ENCODE assay signal across 1 cellular context in the genomic region with DNA sequence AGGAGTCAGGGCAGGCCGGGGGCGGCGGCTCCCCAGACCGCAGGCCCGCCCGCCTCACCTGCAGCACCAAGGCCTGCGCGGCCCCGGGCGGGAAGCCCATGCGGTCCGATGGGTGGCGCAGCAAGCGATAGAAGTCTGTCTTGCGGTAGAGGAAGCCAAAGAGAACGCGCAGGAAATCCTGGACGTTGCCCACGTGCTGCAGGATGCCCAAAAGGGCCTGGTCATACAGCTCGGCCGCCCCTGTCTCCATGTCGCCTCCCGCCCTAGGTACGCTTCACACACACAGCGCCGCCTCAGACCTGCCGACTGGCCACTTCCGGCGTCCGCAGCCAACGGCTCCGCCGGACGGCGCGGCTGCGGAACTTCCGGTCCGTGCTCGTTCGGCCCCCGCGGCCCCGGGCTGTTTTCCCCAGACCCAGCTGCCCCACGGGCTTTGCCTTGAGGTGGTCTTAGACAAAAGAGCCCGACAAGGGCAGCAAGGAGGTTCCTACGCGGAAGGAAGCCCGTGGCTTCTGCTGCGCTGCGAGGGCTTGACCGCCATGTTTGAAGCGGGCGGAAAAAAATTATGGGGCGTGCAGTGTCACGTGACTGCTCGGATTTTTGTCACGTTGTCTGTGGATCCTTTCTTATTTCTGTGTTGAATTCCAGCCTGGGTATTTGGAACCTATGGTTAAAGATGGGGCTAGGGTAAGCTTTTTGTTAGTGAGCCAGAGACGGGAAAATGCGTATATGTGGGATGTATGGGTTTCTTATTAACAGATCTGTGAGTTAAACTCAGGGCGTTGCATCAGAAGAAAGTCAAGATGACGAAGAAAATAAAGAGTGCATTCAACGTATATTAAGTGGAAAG.
TF ChIP-seq lines count a peak whose summit lies in the region.

A gene (minus strand): TSS at position 308 of the 850 bp plus-strand sequence. CDS start 58 bp downstream, at position 250.

TF ChIP-seq in HEK293, 187 proteins besides CTCF, POLR2A, EP300 and RAD21 (continued from another document and continues in another):
- TF ChIP-seq, protein P1, sequence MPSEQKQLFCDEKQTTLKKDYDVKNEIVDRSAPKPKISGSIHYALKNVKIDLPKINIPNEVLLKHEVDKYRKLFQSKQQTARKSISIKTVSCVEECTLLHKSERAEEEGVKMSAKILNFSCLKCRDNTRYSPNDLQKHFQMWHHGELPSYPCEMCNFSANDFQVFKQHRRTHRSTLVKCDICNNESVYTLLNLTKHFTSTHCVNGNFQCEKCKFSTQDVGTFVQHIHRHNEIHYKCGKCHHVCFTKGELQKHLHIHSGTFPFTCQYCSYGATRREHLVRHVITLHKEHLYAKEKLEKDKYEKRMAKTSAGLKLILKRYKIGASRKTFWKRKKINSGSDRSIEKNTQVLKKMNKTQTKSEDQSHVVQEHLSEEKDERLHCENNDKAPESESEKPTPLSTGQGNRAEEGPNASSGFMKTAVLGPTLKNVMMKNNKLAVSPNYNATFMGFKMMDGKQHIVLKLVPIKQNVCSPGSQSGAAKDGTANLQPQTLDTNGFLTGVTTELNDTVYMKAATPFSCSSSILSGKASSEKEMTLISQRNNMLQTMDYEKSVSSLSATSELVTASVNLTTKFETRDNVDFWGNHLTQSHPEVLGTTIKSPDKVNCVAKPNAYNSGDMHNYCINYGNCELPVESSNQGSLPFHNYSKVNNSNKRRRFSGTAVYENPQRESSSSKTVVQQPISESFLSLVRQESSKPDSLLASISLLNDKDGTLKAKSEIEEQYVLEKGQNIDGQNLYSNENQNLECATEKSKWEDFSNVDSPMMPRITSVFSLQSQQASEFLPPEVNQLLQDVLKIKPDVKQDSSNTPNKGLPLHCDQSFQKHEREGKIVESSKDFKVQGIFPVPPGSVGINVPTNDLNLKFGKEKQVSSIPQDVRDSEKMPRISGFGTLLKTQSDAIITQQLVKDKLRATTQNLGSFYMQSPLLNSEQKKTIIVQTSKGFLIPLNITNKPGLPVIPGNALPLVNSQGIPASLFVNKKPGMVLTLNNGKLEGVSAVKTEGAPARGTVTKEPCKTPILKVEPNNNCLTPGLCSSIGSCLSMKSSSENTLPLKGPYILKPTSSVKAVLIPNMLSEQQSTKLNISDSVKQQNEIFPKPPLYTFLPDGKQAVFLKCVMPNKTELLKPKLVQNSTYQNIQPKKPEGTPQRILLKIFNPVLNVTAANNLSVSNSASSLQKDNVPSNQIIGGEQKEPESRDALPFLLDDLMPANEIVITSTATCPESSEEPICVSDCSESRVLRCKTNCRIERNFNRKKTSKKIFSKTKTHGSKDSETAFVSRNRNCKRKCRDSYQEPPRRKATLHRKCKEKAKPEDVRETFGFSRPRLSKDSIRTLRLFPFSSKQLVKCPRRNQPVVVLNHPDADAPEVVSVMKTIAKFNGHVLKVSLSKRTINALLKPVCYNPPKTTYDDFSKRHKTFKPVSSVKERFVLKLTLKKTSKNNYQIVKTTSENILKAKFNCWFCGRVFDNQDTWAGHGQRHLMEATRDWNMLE (tag by site-specific recombination; conservative IDR thresholded peaks at IDR 0.05; ENCODE audit: low read depth), result peak; percentile 95
- TF ChIP-seq ZSCAN30 (tag by site-specific recombination; IDR thresholded peaks at IDR 0.05) (peak; percentile 88), ZNF335 (tag by site-specific recombination; conservative IDR thresholded peaks at IDR 0.05) (peak; percentile 93), ZNF366 (tag by site-specific recombination; conservative IDR thresholded peaks at IDR 0.05) (peak; percentile 56), ZNF621 (tag by site-specific recombination; IDR thresholded peaks at IDR 0.05) (no peak), ZNF623 (tag by site-specific recombination; IDR thresholded peaks at IDR 0.05) (0 out of 2 replicates have a peak, but pooled peaks have one; percentile 5), ZNF174 (tag by site-specific recombination; IDR thresholded peaks at IDR 0.05) (no peak), ZNF214 (tag by site-specific recombination; IDR thresholded peaks at IDR 0.05; ENCODE audit: borderline replicate concordance) (no peak), ZNF830 (tag by site-specific recombination; IDR thresholded peaks at IDR 0.05; ENCODE audit: low read depth) (no peak), ZNF510 (tag by site-specific recombination; IDR thresholded peaks at IDR 0.05; ENCODE audit: insufficient replicate concordance) (no peak), ZNF239 (tag by site-specific recombination; IDR thresholded peaks at IDR 0.05) (no peak), ZFP37 (tag by site-specific recombination; IDR thresholded peaks at IDR 0.05) (peak; percentile 61; the same call in 1 of the 2 replicates), WT1 (tag by site-specific recombination; IDR thresholded peaks at IDR 0.05) (peak; percentile 65), ZFP69B (tag by site-specific recombination; IDR thresholded peaks at IDR 0.05) (no peak), ZNF394 (tag by site-specific recombination; IDR thresholded peaks at IDR 0.05; ENCODE audit: borderline replicate concordance) (peak; percentile 68; the same call in 1 of the 2 replicates), ZNF354C (tag by site-specific recombination; IDR thresholded peaks at IDR 0.05; ENCODE audit: borderline replicate concordance, low read depth) (no peak), ZNF223 (tag by site-specific recombination; IDR thresholded peaks at IDR 0.05) (no peak), ZNF292 (tag by site-specific recombination; IDR thresholded peaks at IDR 0.05; ENCODE audit: borderline replicate concordance, low read depth) (no peak), ZNF324 (tag by site-specific recombination; IDR thresholded peaks at IDR 0.05) (peak; percentile 89)
- TF ChIP-seq, protein P2, sequence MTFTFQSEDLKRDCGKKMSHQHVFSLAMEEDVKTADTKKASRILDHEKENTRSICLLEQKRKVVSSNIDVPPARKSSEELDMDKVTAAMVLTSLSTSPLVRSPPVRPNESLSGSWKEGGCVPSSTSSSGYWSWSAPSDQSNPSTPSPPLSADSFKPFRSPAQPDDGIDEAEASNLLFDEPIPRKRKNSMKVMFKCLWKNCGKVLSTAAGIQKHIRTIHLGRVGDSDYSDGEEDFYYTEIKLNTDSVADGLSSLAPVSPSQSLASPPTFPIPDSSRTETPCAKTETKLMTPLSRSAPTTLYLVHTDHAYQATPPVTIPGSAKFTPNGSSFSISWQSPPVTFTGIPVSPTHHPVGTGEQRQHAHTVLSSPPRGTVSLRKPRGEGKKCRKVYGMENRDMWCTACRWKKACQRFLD (tag by site-specific recombination; IDR thresholded peaks at IDR 0.05), result no peak
- TF ChIP-seq, protein P3, sequence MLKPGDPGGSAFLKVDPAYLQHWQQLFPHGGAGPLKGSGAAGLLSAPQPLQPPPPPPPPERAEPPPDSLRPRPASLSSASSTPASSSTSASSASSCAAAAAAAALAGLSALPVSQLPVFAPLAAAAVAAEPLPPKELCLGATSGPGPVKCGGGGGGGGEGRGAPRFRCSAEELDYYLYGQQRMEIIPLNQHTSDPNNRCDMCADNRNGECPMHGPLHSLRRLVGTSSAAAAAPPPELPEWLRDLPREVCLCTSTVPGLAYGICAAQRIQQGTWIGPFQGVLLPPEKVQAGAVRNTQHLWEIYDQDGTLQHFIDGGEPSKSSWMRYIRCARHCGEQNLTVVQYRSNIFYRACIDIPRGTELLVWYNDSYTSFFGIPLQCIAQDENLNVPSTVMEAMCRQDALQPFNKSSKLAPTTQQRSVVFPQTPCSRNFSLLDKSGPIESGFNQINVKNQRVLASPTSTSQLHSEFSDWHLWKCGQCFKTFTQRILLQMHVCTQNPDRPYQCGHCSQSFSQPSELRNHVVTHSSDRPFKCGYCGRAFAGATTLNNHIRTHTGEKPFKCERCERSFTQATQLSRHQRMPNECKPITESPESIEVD (tag by site-specific recombination; IDR thresholded peaks at IDR 0.05), result peak; percentile 19; the same call in 1 of the 2 replicates
- TF ChIP-seq, protein P4, sequence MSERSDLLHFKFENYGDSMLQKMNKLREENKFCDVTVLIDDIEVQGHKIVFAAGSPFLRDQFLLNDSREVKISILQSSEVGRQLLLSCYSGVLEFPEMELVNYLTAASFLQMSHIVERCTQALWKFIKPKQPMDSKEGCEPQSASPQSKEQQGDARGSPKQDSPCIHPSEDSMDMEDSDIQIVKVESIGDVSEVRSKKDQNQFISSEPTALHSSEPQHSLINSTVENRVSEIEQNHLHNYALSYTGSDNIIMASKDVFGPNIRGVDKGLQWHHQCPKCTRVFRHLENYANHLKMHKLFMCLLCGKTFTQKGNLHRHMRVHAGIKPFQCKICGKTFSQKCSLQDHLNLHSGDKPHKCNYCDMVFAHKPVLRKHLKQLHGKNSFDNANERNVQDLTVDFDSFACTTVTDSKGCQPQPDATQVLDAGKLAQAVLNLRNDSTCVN (tag by site-specific recombination; optimal IDR thresholded peaks at IDR 0.05), result peak; percentile 78
- TF ChIP-seq, protein P5, sequence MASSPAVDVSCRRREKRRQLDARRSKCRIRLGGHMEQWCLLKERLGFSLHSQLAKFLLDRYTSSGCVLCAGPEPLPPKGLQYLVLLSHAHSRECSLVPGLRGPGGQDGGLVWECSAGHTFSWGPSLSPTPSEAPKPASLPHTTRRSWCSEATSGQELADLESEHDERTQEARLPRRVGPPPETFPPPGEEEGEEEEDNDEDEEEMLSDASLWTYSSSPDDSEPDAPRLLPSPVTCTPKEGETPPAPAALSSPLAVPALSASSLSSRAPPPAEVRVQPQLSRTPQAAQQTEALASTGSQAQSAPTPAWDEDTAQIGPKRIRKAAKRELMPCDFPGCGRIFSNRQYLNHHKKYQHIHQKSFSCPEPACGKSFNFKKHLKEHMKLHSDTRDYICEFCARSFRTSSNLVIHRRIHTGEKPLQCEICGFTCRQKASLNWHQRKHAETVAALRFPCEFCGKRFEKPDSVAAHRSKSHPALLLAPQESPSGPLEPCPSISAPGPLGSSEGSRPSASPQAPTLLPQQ (tag by site-specific recombination; IDR thresholded peaks at IDR 0.05), result peak; percentile 73
- TF ChIP-seq, protein P6, sequence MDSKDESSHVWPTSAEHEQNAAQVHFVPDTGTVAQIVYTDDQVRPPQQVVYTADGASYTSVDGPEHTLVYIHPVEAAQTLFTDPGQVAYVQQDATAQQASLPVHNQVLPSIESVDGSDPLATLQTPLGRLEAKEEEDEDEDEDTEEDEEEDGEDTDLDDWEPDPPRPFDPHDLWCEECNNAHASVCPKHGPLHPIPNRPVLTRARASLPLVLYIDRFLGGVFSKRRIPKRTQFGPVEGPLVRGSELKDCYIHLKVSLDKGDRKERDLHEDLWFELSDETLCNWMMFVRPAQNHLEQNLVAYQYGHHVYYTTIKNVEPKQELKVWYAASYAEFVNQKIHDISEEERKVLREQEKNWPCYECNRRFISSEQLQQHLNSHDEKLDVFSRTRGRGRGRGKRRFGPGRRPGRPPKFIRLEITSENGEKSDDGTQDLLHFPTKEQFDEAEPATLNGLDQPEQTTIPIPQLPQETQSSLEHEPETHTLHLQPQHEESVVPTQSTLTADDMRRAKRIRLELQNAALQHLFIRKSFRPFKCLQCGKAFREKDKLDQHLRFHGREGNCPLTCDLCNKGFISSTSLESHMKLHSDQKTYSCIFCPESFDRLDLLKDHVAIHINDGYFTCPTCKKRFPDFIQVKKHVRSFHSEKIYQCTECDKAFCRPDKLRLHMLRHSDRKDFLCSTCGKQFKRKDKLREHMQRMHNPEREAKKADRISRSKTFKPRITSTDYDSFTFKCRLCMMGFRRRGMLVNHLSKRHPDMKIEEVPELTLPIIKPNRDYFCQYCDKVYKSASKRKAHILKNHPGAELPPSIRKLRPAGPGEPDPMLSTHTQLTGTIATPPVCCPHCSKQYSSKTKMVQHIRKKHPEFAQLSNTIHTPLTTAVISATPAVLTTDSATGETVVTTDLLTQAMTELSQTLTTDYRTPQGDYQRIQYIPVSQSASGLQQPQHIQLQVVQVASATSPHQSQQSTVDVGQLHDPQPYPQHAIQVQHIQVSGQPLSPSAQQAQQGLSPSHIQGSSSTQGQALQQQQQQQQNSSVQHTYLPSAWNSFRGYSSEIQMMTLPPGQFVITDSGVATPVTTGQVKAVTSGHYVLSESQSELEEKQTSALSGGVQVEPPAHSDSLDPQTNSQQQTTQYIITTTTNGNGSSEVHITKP (tag by site-specific recombination; IDR thresholded peaks at IDR 0.05), result peak; percentile 56
- TF ChIP-seq, protein P7, sequence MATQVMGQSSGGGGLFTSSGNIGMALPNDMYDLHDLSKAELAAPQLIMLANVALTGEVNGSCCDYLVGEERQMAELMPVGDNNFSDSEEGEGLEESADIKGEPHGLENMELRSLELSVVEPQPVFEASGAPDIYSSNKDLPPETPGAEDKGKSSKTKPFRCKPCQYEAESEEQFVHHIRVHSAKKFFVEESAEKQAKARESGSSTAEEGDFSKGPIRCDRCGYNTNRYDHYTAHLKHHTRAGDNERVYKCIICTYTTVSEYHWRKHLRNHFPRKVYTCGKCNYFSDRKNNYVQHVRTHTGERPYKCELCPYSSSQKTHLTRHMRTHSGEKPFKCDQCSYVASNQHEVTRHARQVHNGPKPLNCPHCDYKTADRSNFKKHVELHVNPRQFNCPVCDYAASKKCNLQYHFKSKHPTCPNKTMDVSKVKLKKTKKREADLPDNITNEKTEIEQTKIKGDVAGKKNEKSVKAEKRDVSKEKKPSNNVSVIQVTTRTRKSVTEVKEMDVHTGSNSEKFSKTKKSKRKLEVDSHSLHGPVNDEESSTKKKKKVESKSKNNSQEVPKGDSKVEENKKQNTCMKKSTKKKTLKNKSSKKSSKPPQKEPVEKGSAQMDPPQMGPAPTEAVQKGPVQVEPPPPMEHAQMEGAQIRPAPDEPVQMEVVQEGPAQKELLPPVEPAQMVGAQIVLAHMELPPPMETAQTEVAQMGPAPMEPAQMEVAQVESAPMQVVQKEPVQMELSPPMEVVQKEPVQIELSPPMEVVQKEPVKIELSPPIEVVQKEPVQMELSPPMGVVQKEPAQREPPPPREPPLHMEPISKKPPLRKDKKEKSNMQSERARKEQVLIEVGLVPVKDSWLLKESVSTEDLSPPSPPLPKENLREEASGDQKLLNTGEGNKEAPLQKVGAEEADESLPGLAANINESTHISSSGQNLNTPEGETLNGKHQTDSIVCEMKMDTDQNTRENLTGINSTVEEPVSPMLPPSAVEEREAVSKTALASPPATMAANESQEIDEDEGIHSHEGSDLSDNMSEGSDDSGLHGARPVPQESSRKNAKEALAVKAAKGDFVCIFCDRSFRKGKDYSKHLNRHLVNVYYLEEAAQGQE (tag by site-specific recombination; IDR thresholded peaks at IDR 0.05), result no peak; the same call in none of the 2 replicates
- TF ChIP-seq, protein P8, sequence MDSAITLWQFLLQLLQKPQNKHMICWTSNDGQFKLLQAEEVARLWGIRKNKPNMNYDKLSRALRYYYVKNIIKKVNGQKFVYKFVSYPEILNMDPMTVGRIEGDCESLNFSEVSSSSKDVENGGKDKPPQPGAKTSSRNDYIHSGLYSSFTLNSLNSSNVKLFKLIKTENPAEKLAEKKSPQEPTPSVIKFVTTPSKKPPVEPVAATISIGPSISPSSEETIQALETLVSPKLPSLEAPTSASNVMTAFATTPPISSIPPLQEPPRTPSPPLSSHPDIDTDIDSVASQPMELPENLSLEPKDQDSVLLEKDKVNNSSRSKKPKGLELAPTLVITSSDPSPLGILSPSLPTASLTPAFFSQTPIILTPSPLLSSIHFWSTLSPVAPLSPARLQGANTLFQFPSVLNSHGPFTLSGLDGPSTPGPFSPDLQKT (IDR thresholded peaks at IDR 0.05; ENCODE audit: borderline replicate concordance, low read depth, low read length), result peak; percentile 81; the same call in 1 of the 2 replicates
